19 cellular contexts compared by ENCODE assay signal in genomic region chr6:106613590-106613989, GRCh38. TPM values are rescaled to one million over a fixed set of nuclear protein-coding genes. Genes with fewer than 3 reads are reported as not detected.
DNase-seq lines count a peak whose midpoint lies in the region; ATAC-seq and TF ChIP-seq lines count a peak whose summit lies in the region.
"Had no signal": no experiment of that assay in that cellular context is flagged by ENCODE, and none has a peak within 500 bp of the region (broad histone marks: within the 10 kb centered on the region; RNA-seq: fewer than 3 reads in every experiment).

No MANE protein-coding gene starts in this region.

- no peaks in the 10 kb centered on the region for H3K9me3 ChIP-seq in HAP-1
- no peaks in the 10 kb centered on the region for H3K9me3 ChIP-seq in T-helper 17 cell (ENCODE audit: control insufficient read depth, low read length, poor library complexity, severe bottlenecking)
- H3K9me3 ChIP-seq in iPS-18a (ENCODE audit: control insufficient read depth, low read depth, low read length): no peaks in the 10 kb centered on the region
- H3K9me3 ChIP-seq: Peyer's patch, SK-N-SH had no signal

- H3K4me3 Mint-ChIP-seq in T-helper 17 cell: no peak overlapping the region
- H3K4me3 Mint-ChIP-seq: CD8-positive, alpha-beta memory T cell had no signal

- TF ChIP-seq POLR2A in GM18505 (IDR thresholded peaks at IDR 0.05; ENCODE audit: borderline replicate concordance, extremely low read depth, insufficient read depth, insufficient read length): no peak

- peaks cover 15% of the 10 kb centered on the region for H3K4me1 Mint-ChIP-seq in T-helper 17 cell

- ATAC-seq in T-helper 17 cell (no peak), GM18505 (IDR thresholded peaks at IDR 0.05; ENCODE audit: unreplicated experiment) (no peak)

- peak overlapping the region; percentile 79 for H3K27ac Mint-ChIP-seq in T-helper 17 cell

- no peaks in the 10 kb centered on the region for H3K27me3 Mint-ChIP-seq in T-helper 17 cell
- H3K27me3 Mint-ChIP-seq: CD8-positive, alpha-beta memory T cell had no signal

- peak overlapping the region; percentile 25 for H3K9ac ChIP-seq in iPS-18a (ENCODE audit: low read length)
- H3K9ac ChIP-seq: SK-N-SH had no signal

- H3K36me3 Mint-ChIP-seq in T-helper 17 cell (ENCODE audit: low read depth): peaks cover 10% of the 10 kb centered on the region

- H3K27ac ChIP-seq in iPS-18a (ENCODE audit: low read length): peak overlapping the region; percentile 90

- DNase-seq in ELF-1 (ENCODE audit: low read depth, low spot score) (peak; percentile 21), HAP-1 (ENCODE audit: low spot score in 2 of 2) (peak; percentile 38 to 75), T-helper 17 cell (no peak), NCI-H526 treated with DMSO at 0.1 percent for 48 hours (lab: John Stamatoyannopoulos, UW) (no peak), COLO829 (ENCODE audit: low spot score) (no peak), NCI-H187 (lab: John Stamatoyannopoulos, UW) (no peak)
- DNase-seq: CD8-positive, alpha-beta memory T cell; DMS 273 treated with DMSO at 0.1 percent for 48 hours; H7; NCI-H1048; NCI-H146; NCI-H2107; NCI-H226; NCI-H69; Peyer's patch; Right ventricle myocardium superior; SK-N-SH had no signal

- H3K4me1 ChIP-seq in HAP-1 (peaks cover 19% of the 10 kb centered on the region), iPS-18a (ENCODE audit: control insufficient read depth, low read depth, low read length) (peaks cover 48% of the 10 kb centered on the region)
- H3K4me1 ChIP-seq: Peyer's patch had no signal

- H3K27me3 ChIP-seq in HAP-1 (ENCODE audit: low read depth) (no peaks in the 10 kb centered on the region), iPS-18a (ENCODE audit: control insufficient read depth, insufficient read depth, low read length) (no peaks in the 10 kb centered on the region)
- H3K27me3 ChIP-seq: Peyer's patch had no signal

- in situ Hi-C loops in HAP-1 (cut with MboI; ENCODE audit: low sequenced_read_pairs): no loop called here

- peaks cover 6% of the 10 kb centered on the region for H3K36me3 ChIP-seq in HAP-1 (replicated peaks)
- H3K36me3 ChIP-seq in iPS-18a (ENCODE audit: control insufficient read depth, low read depth, low read length): peaks cover 4% of the 10 kb centered on the region

- H3K4me3 ChIP-seq in HAP-1 (no peak overlapping the region), iPS-18a (ENCODE audit: low read length) (peak overlapping the region; percentile 26)
- H3K4me3 ChIP-seq: Peyer's patch had no signal

RNA-seq across cellular contexts. Expression of gene RTN4IP1, which starts 15.7 kb away (rescaled TPM):
- total RNA-seq in T-helper 17 cell: 1 to 10 TPM; 3.1 to 5.4 TPM

RNA-seq across cellular contexts. Expression of gene QRSL1, which starts 15.8 kb away (rescaled TPM):
- 10 to 100 TPM; 11.9 to 12.5 TPM for total RNA-seq in T-helper 17 cell

Comparison
In these comparisons a context has a peak if more than half of its experiments do, and no peak if none do; other contexts are left out.
1. DNase-seq: peak in ELF-1 (single experiment) and HAP-1 (2 of 2); none in T-helper 17 cell (0 of 3), NCI-H526 treated with DMSO at 0.1 percent for 48 hours (single experiment), COLO829 (single experiment) and NCI-H187 (0 of 2).